ENCODE assay signal across 17 cellular contexts in the genomic region with DNA sequence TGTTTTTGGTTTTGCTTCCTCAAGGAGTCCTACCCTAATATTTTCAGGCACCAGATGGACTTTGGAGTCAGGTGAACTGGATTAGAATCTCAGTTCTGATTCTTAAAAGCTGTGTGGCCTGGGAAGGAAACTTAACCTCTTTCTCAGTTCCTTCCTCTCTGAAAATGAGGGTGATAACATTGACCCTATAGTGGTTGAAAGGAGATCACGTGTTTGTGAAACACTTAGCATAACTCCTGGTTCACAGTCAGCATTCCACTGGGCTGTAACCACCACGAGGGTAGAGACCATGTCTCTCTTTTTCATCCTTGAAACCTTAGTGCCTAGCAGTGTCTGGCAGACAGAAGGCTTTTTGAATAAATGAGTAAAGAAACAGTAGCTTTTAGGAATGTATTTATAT. TPM values are rescaled to one million over a fixed set of nuclear protein-coding genes. Genes with fewer than 3 reads are reported as not detected.
DNase-seq lines count a peak whose midpoint lies in the region; ATAC-seq and TF ChIP-seq lines count a peak whose summit lies in the region.
"Had no signal": no experiment of that assay in that cellular context is flagged by ENCODE, and none has a peak within 500 bp of the region (broad histone marks: within the 10 kb centered on the region; RNA-seq: fewer than 3 reads in every experiment).

No MANE protein-coding gene starts in this region.

- peak; percentile 80 for ATAC-seq in GM18498 (IDR thresholded peaks at IDR 0.05; ENCODE audit: unreplicated experiment)
- peak; percentile 71 for ATAC-seq in GM19468 (IDR thresholded peaks at IDR 0.05; ENCODE audit: extremely low read depth, unreplicated experiment)
- ATAC-seq in HG02884 (IDR thresholded peaks at IDR 0.05; ENCODE audit: unreplicated experiment), result peak; percentile 60
- 0 out of 2 replicates have a peak, but pooled peaks have one; percentile 59 for ATAC-seq in IMR-90 (ENCODE audit: low read depth)
- no peak for ATAC-seq in stimulated activated naive CD8-positive, alpha-beta T cell treated with anti-CD3 and anti-CD28 coated beads, Interleukin-15, amount 100 ng/mL, for 72 hours
- ATAC-seq: left ventricle myocardium superior had no signal

- no peak for TF ChIP-seq RAD21 in IMR-90 (IDR thresholded peaks at IDR 0.05; ENCODE audit: low read length)

- H4K20me1 ChIP-seq in IMR-90 (ENCODE audit: insufficient read depth, low read length), result no peaks in the 10 kb centered on the region

- peaks cover 23% of the 10 kb centered on the region for H3K27me3 Mint-ChIP-seq in stimulated activated naive CD8-positive, alpha-beta T cell treated with anti-CD3 and anti-CD28 coated beads, Interleukin-15, amount 100 ng/mL, for 72 hours

- H3K56ac ChIP-seq in IMR-90 (ENCODE audit: extremely low read depth, insufficient read depth, low read length), result no peak overlapping the region

- H4K91ac ChIP-seq in IMR-90 (ENCODE audit: insufficient read depth, low read depth, low read length), result no peak overlapping the region

- H3K4me3 ChIP-seq in IMR-90 (ENCODE audit: insufficient read depth, low read depth, low read length), result no peak overlapping the region
- H3K4me3 ChIP-seq in HAP-1, result no peak overlapping the region
- H3K4me3 ChIP-seq: neural progenitor cell, smooth muscle cell had no signal

- no peak overlapping the region for H3K27ac ChIP-seq in IMR-90 (ENCODE audit: insufficient read depth, low read length)
- H3K27ac ChIP-seq: brain microvascular endothelial cell, neural progenitor cell had no signal

- H4K8ac ChIP-seq in IMR-90 (ENCODE audit: low read depth in 2 of 2, low read length in 2 of 2), result no peak overlapping the region

- H2BK120ac ChIP-seq in IMR-90 (ENCODE audit: low read depth, low read length), result no peak overlapping the region

- H2BK20ac ChIP-seq in IMR-90 (ENCODE audit: low read depth, low read length), result no peak overlapping the region

- dilution Hi-C loops in IMR-90 (cut with HindIII; ENCODE audit: low sequenced_read_pairs, unreplicated experiment), result no loop called here

- H2AK9ac ChIP-seq in IMR-90 (replicated peaks; ENCODE audit: low read depth, low read length, poor library complexity), result no peak overlapping the region

- intact Hi-C loops in IMR-90 (cut with micrococcal nuclease), result loop anchor here (5.0 kb wide), 1 partner anchor 755 kb away; no protein-coding TSS in a partner anchor

- H3K9me1 ChIP-seq in IMR-90 (ENCODE audit: insufficient read depth, low read length), result no peaks in the 10 kb centered on the region

- H3K18ac ChIP-seq in IMR-90 (ENCODE audit: low read depth, low read length), result no peak overlapping the region

- no peak for TF ChIP-seq CTCF in IMR-90 (conservative IDR thresholded peaks at IDR 0.05; ENCODE audit: low read depth, low read length)

- no TSS peak for BruUV-seq in IMR-90 (replicated peaks; lab: Mats Ljungman, UMichigan)

- H3K4me1 ChIP-seq in IMR-90 (ENCODE audit: control insufficient read depth, insufficient read depth, low read length), result no peaks in the 10 kb centered on the region
- H3K4me1 ChIP-seq in HAP-1, result no peaks in the 10 kb centered on the region; the same call in 1 of the 2 replicates

- H3K4me1 Mint-ChIP-seq in stimulated activated naive CD8-positive, alpha-beta T cell treated with anti-CD3 and anti-CD28 coated beads, Interleukin-15, amount 100 ng/mL, for 72 hours, result no peaks in the 10 kb centered on the region

- H3K4me3 Mint-ChIP-seq in stimulated activated naive CD8-positive, alpha-beta T cell treated with anti-CD3 and anti-CD28 coated beads, Interleukin-15, amount 100 ng/mL, for 72 hours, result no peak overlapping the region
- H3K4me3 Mint-ChIP-seq: HFFc6, neural progenitor cell had no signal

- H3K27me3 ChIP-seq in IMR-90 (ENCODE audit: control insufficient read depth, insufficient read depth, low read length) (no peaks in the 10 kb centered on the region), HAP-1 (ENCODE audit: low read depth) (no peaks in the 10 kb centered on the region)
- H3K27me3 ChIP-seq: brain microvascular endothelial cell, neural progenitor cell had no signal

- in situ Hi-C loops in IMR-90 (cut with MboI; ENCODE audit: low sequenced_read_pairs) (loop anchor here (10.0 kb wide), 1 partner anchor 753 kb away; no protein-coding TSS in a partner anchor), HAP-1 (cut with MboI; ENCODE audit: low sequenced_read_pairs) (loop anchor here (10.0 kb wide), 1 partner anchor 753 kb away; no protein-coding TSS in a partner anchor)

- H2BK15ac ChIP-seq in IMR-90 (ENCODE audit: low read depth, low read length), result no peak overlapping the region

- no peak overlapping the region; the same call in 1 of the 2 replicates for H3K4ac ChIP-seq in IMR-90 (ENCODE audit: low read depth, low read length)

- TF ChIP-seq POLR2A in IMR-90 (IDR thresholded peaks at IDR 0.05; ENCODE audit: low read depth, low read length), result no peak

- H3K36me3 ChIP-seq in IMR-90 (ENCODE audit: control insufficient read depth, insufficient read depth, low read length) (no peaks in the 10 kb centered on the region), HAP-1 (replicated peaks) (no peaks in the 10 kb centered on the region)
- H3K36me3 ChIP-seq: brain microvascular endothelial cell, neural progenitor cell had no signal

- no peak overlapping the region for H3K23ac ChIP-seq in IMR-90 (ENCODE audit: low read depth, low read length)

- H3K14ac ChIP-seq in IMR-90 (replicated peaks; ENCODE audit: low read depth, low read length), result no peak overlapping the region

- H3K79me1 ChIP-seq in IMR-90 (ENCODE audit: low read depth in 1 of 2, low read length in 2 of 2), result no peaks in the 10 kb centered on the region

- no peak overlapping the region for H4K5ac ChIP-seq in IMR-90 (ENCODE audit: low read depth, low read length)

- H2AK5ac ChIP-seq in IMR-90 (ENCODE audit: low read depth, low read length), result no peak overlapping the region

- no peak overlapping the region for H3K27ac Mint-ChIP-seq in stimulated activated naive CD8-positive, alpha-beta T cell treated with anti-CD3 and anti-CD28 coated beads, Interleukin-15, amount 100 ng/mL, for 72 hours
- H3K27ac Mint-ChIP-seq: activated T-helper 2 cell treated with anti-CD3 and anti-CD28 coated beads, Interferon-gamma antibody, Interleukin-2, Interleukin-4, amounts not matched to agents 10 μg/mL and 5 μg/mL and 100 μg/mL, durations not matched to agents 14 hours and 24 hours and 36 hours; HFFc6; neural progenitor cell had no signal

- CTCF ChIA-PET in IMR-90 (lab: Yijun Ruan, JAX), result no interaction called here

- H3K9me3 ChIP-seq in IMR-90 (ENCODE audit: control insufficient read depth, insufficient read depth, low read length) (no peaks in the 10 kb centered on the region), HAP-1 (no peaks in the 10 kb centered on the region)

- peak overlapping the region; percentile 54 for H2AFZ ChIP-seq in IMR-90 (replicated peaks; ENCODE audit: low read length, poor library complexity)
- H2AFZ ChIP-seq: neural progenitor cell had no signal

- no CpG with 5 or more reads among the region's 2 CpGs for WGBS in IMR-90 (ENCODE audit: extremely low coverage in 2 of 2, insufficient read length in 1 of 2), 2 experiments

- no peak for DNase-seq in IMR-90
- no peak for DNase-seq in HAP-1 (ENCODE audit: low spot score in 2 of 2)
- no peak for DNase-seq in NCI-H146 (lab: John Stamatoyannopoulos, UW)
- DNase-seq in SIG-M5 treated with dmso at 0.1 percent for 504 hours (lab: John Stamatoyannopoulos, UW; ENCODE audit: unreplicated experiment), result no peak
- DNase-seq in stimulated activated naive CD8-positive, alpha-beta T cell treated with anti-CD3 and anti-CD28 coated beads, Interleukin-15, amount 100 ng/mL, for 72 hours, result no peak
- DNase-seq: activated CD4-positive, alpha-beta T cell treated with anti-CD3 and anti-CD28 coated beads, Interleukin-2, amount 50 U/mL, for 1 hour; brain microvascular endothelial cell; HFFc6; left ventricle myocardium superior; NCI-H2171; trophoblast cell had no signal

- H2BK5ac ChIP-seq in IMR-90 (ENCODE audit: low read depth, low read length, poor library complexity, severe bottlenecking), result no peak overlapping the region

- no peak overlapping the region for H3K4me2 ChIP-seq in IMR-90 (ENCODE audit: low read depth, low read length)
- H3K4me2 ChIP-seq: neural progenitor cell, smooth muscle cell had no signal

- H3K9ac ChIP-seq in IMR-90 (ENCODE audit: low read depth, low read length), result no peak overlapping the region
- H3K9ac ChIP-seq: neural progenitor cell had no signal

- POLR2A ChIA-PET in IMR-90 (lab: Charles Lee; ENCODE audit: unreplicated experiment), result no interaction called here

- no peaks in the 10 kb centered on the region for H3K9me3 Mint-ChIP-seq in stimulated activated naive CD8-positive, alpha-beta T cell treated with anti-CD3 and anti-CD28 coated beads, Interleukin-15, amount 100 ng/mL, for 72 hours
- H3K9me3 Mint-ChIP-seq: activated T-helper 2 cell treated with anti-CD3 and anti-CD28 coated beads, Interferon-gamma antibody, Interleukin-2, Interleukin-4, amounts not matched to agents 10 μg/mL and 5 μg/mL and 100 μg/mL, durations not matched to agents 14 hours and 24 hours and 36 hours; HFFc6; neural progenitor cell had no signal

TF ChIP-seq in IMR-90, 13 proteins besides CTCF, POLR2A, EP300 and RAD21 (continues in another document):
- TF ChIP-seq MAFK (IDR thresholded peaks at IDR 0.05; ENCODE audit: low read depth, low read length) (no peak), CHD1 (IDR thresholded peaks at IDR 0.05; ENCODE audit: low read depth, low read length) (no peak), RCOR1 (IDR thresholded peaks at IDR 0.05; ENCODE audit: insufficient replicate concordance, low read length) (no peak), MAZ (IDR thresholded peaks at IDR 0.05; ENCODE audit: borderline replicate concordance, low read depth, low read length) (no peak), RFX5 (IDR thresholded peaks at IDR 0.05; ENCODE audit: low read depth, low read length) (no peak), BHLHE40 (IDR thresholded peaks at IDR 0.05; ENCODE audit: low read depth, low read length) (no peak)
- TF ChIP-seq, protein P1, sequence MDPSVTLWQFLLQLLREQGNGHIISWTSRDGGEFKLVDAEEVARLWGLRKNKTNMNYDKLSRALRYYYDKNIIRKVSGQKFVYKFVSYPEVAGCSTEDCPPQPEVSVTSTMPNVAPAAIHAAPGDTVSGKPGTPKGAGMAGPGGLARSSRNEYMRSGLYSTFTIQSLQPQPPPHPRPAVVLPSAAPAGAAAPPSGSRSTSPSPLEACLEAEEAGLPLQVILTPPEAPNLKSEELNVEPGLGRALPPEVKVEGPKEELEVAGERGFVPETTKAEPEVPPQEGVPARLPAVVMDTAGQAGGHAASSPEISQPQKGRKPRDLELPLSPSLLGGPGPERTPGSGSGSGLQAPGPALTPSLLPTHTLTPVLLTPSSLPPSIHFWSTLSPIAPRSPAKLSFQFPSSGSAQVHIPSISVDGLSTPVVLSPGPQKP (IDR thresholded peaks at IDR 0.05; ENCODE audit: borderline replicate concordance, low read depth, low read length), result no peak

RNA-seq across cellular contexts. Expression of gene LSMEM1, which starts 16.7 kb away (rescaled TPM):
- not detected in 2 replicates for total RNA-seq in IMR-90 (2012; rRNA removed)
- 0.56 and 0.68 TPM in 2 replicates for polyA plus RNA-seq in IMR-90 (2012; rRNA removed)
- 0.03 and 0.04 TPM in 2 replicates for polyA plus RNA-seq in IMR-90 (2012; cell fraction: cytosol; rRNA removed)
- 0.27 and 2.8 TPM in 2 replicates for polyA plus RNA-seq in IMR-90 (2012; cell fraction: nucleus; rRNA removed; ENCODE audit: low replicate concordance)

RNA-seq across cellular contexts. Expression of gene IFRD1, which starts 47.2 kb away (rescaled TPM):
- 18.3 and 24.2 TPM in 2 replicates for total RNA-seq in IMR-90 (2012; rRNA removed)
- 16.6 and 25.3 TPM in 2 replicates for polyA plus RNA-seq in IMR-90 (2012; rRNA removed)
- 4.5 and 4.9 TPM in 2 replicates for polyA plus RNA-seq in IMR-90 (2012; cell fraction: cytosol; rRNA removed)
- 10.1 and 62.2 TPM in 2 replicates for polyA plus RNA-seq in IMR-90 (2012; cell fraction: nucleus; rRNA removed; ENCODE audit: low replicate concordance)
